23 cellular contexts compared by ENCODE assay signal in the genomic region with DNA sequence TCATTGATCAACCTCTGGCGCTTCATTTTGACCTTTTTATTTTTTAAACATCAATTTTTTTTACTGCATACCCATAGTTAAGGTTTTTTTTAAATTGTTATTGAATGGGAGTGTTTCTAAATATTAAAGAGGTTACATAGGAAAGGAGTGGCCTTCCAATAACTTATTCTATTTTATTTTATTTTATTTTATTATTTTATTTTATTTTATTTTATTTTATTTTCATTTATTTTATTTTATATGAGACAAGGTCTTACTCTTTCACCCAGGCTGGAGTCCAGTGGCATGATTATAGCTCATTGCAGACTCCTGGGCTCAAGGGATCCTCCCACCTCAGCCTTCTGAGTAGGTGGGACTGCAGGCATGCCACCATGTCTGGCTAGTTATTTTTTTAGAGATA.
"Had no signal": no experiment of that assay in that cellular context is flagged by ENCODE, and none has a peak within 500 bp of the region (broad histone marks: within the 10 kb centered on the region; RNA-seq: fewer than 3 reads in every experiment).

No MANE protein-coding gene starts in this region.

- H3K27ac ChIP-seq: hepatocyte, lower lobe of right lung, pancreas, prostate gland, skin epidermis, stomach, thyroid gland, transverse colon, upper lobe of left lung, vagina had no signal

- H3K27me3 ChIP-seq: hepatocyte, pancreas, stomach, testis, thyroid gland, transverse colon, upper lobe of left lung, vagina had no signal

- FAIRE-seq: pancreas had no signal

- H3K27ac Mint-ChIP-seq: stimulated activated naive B cell treated with anti-CD40 and anti-IgM and Interleukin-4, amounts not matched to agents 10 μg/mL and 1 μg/mL and 100 μg/mL, for 72 hours had no signal

- H3K9me3 ChIP-seq: lower lobe of right lung, pancreas, prostate gland, stomach, testis, thyroid gland, transverse colon, upper lobe of left lung, vagina had no signal

- H3K4me3 ChIP-seq: hepatocyte, lower lobe of right lung, pancreas, prostate gland, skin epidermis, stomach, testis, thyroid gland, transverse colon, upper lobe of left lung, vagina had no signal

- H3K4me1 ChIP-seq: pancreas, prostate gland had no signal

- H2AFZ ChIP-seq: hepatocyte had no signal

- H3K27me3 Mint-ChIP-seq: naive thymus-derived CD8-positive, alpha-beta T cell; stimulated activated naive B cell treated with anti-CD40 and anti-IgM and Interleukin-4, amounts not matched to agents 10 μg/mL and 1 μg/mL and 100 μg/mL, for 72 hours had no signal

- H3K4me3 Mint-ChIP-seq: naive thymus-derived CD8-positive, alpha-beta T cell; stimulated activated naive B cell treated with anti-CD40 and anti-IgM and Interleukin-4, amounts not matched to agents 10 μg/mL and 1 μg/mL and 100 μg/mL, for 72 hours had no signal

- H3K36me3 ChIP-seq: pancreas, prostate gland, thyroid gland had no signal

- H3K4me2 ChIP-seq: hepatocyte had no signal

- DNase-seq: islet precursor cell; left cardiac atrium; lower lobe of right lung; naive thymus-derived CD8-positive, alpha-beta T cell; pancreas; posterior cingulate gyrus; retina; right cardiac atrium; stimulated activated CD4-positive, alpha-beta T cell treated with anti-CD3 and anti-CD28 coated beads, Interleukin-12 subunit alpha, Interleukin-12 subunit beta, amount 100 ng/mL, for 4 hours; stimulated activated CD4-positive, alpha-beta T cell treated with anti-CD3 and anti-CD28 coated beads, Interleukin-15, amount 100 ng/mL, for 24 hours; stimulated activated CD4-positive, alpha-beta T cell treated with anti-CD3 and anti-CD28 coated beads, Interleukin-2, amount 100 ng/mL, for 24 hours; stimulated activated CD4-positive, alpha-beta T cell treated with anti-CD3 and anti-CD28 coated beads, Interleukin-4, amount 100 ng/mL, for 1 hour; stimulated activated naive B cell treated with anti-CD40 and anti-IgM and Interleukin-4, amounts not matched to agents 10 μg/mL and 1 μg/mL and 100 μg/mL, for 72 hours; stimulated activated naive CD8-positive, alpha-beta T cell treated with anti-CD3 and anti-CD28 coated beads, Interleukin-15, Interleukin-2, amounts not matched to agents 100 U/mL and 50 U/mL, for 24 hours; stomach; testis; thyroid gland; transverse colon; upper lobe of left lung had no signal
